8 cellular contexts compared by ENCODE assay signal in the genomic region with DNA sequence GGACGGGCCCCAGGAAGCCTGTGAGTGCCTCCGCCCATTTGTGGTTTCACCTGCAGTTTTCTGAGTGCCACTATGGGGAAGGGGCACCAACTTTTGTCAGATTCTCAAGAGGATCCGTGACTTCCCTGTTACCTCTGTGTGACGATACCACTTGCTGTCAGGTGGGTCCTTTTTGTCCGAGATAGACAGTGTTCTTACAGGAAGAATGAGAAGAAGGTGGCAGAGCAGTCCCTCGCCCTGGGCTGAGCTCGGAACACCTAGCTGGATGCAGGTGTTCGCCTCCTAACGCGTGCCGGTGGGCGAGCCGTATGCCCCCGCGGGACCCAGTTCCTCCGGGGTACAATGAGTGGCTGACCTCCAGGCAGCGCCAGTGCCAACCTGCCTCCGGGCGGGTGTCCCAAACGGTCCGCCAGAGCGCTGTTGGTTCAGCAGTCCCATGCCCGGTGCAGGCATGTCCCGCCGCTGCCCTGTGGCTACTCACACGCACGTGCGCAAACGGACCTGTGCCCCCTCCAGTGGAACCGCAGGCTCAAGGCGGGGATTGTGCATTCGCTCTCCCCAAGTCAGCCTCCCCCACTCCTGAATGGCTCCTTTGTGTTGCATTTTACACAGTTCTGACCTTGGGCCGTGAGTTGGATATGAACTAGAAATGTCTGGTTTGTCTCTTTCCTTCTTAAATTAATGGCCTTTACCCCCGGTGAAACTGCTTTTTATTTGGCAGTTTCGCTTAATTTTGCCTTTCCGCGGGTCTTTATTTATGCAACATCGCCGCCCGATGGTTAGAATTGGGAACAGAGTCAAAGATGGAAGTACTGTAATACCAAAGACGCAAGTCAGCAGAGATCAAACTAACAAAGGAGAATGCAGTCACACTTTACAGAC. TPM values are rescaled to one million over a fixed set of nuclear protein-coding genes. Genes with fewer than 3 reads are reported as not detected.
DNase-seq lines count a peak whose midpoint lies in the region; ATAC-seq and TF ChIP-seq lines count a peak whose summit lies in the region.

No MANE protein-coding gene starts in this region.

- peak; percentile 98 for DNase-seq in A673 (ENCODE audit: low spot score)
- peak; percentile 74 for DNase-seq in NCI-H1105 (lab: John Stamatoyannopoulos, UW)
- DNase-seq in adrenal gland = peak; percentile 75 to 91 (median 83)
- DNase-seq in heart right ventricle = peak; percentile 70 to 76
- DNase-seq in pons (ENCODE audit: low spot score) = peak; percentile 91
- peak; percentile 85 for DNase-seq in upper lobe of right lung

- CTCF ChIA-PET in A673 (lab: Charles Lee) = interaction anchor here (0.6 to 4.0 kb wide), 4 partner anchors 20 to 236 kb away, joined by 3 to 80 read pairs (median 5); no protein-coding TSS in a partner anchor

- H3K9me3 Mint-ChIP-seq in T-helper 1 cell treated with Interleukin-12 subunit alpha and Interleukin-12 subunit beta and Interleukin-4 antibody, amounts not matched to agents 30 μg/mL and 1 μg/mL, for 36 hours = no peaks in the 10 kb centered on the region

- H3K27me3 Mint-ChIP-seq in T-helper 1 cell treated with Interleukin-12 subunit alpha and Interleukin-12 subunit beta and Interleukin-4 antibody, amounts not matched to agents 30 μg/mL and 1 μg/mL, for 36 hours (ENCODE audit: low read depth) = peaks cover 43% of the 10 kb centered on the region

- H3K4me1 ChIP-seq in A673 (ENCODE audit: insufficient read depth, low read length, poor library complexity, severe bottlenecking) = peaks cover 35% of the 10 kb centered on the region
- peaks cover 10 to 33% of the 10 kb centered on the region in 2 donors for H3K4me1 ChIP-seq in adrenal gland (replicated peaks in 1 of 2)
- peaks cover 9 to 46% (median 37%) of the 10 kb centered on the region in 9 donors for H3K4me1 ChIP-seq in heart right ventricle
- H3K4me1 ChIP-seq in upper lobe of right lung = peaks cover 30% of the 10 kb centered on the region

- no TSS peak for BruUV-seq in A673 (replicated peaks; lab: Mats Ljungman, UMichigan)

- H3K27ac ChIP-seq in A673 (ENCODE audit: low read depth, low read length, poor library complexity, severe bottlenecking) = peak overlapping the region; percentile 54
- peak overlapping the region in 4 of 5 donors; percentile 46 to 88 (median 78) for H3K27ac ChIP-seq in adrenal gland
- H3K27ac ChIP-seq in heart right ventricle = peak overlapping the region in 9 of 10 donors; percentile 10 to 68 (median 47)
- peak overlapping the region; percentile 52 for H3K27ac ChIP-seq in upper lobe of right lung

- peak; percentile 11 for TF ChIP-seq POLR2A in GM18526 (IDR thresholded peaks at IDR 0.05; ENCODE audit: extremely low read depth, insufficient read length)
- TF ChIP-seq POLR2A in adrenal gland (IDR thresholded peaks at IDR 0.05) = peak in 1 of 2 donors; percentile 5

- peaks cover 7% of the 10 kb centered on the region for H3K36me3 Mint-ChIP-seq in T-helper 1 cell treated with Interleukin-12 subunit alpha and Interleukin-12 subunit beta and Interleukin-4 antibody, amounts not matched to agents 30 μg/mL and 1 μg/mL, for 36 hours (ENCODE audit: low read depth)

- intact Hi-C loops in A673 (cut with micrococcal nuclease; ENCODE audit: unreplicated experiment) (loop anchor here (1.0 to 5.0 kb wide), 9 partner anchors 92 to 551 kb away; a partner anchor contains a TSS), adrenal gland (cut with DNase I) (loop anchor here (2.0 to 10.0 kb wide), 3 partner anchors 114 to 186 kb away; no protein-coding TSS in a partner anchor), heart right ventricle (cut with DNase I) (loop anchor here (1.0 to 10.0 kb wide), 17 partner anchors 47 to 502 kb away; a partner anchor contains a TSS), upper lobe of right lung (cut with DNase I) (loop anchor here (2.0 kb wide), 1 partner anchor 184 kb away; no protein-coding TSS in a partner anchor)

- peak overlapping the region; percentile 85 for H3K4me3 Mint-ChIP-seq in T-helper 1 cell treated with Interleukin-12 subunit alpha and Interleukin-12 subunit beta and Interleukin-4 antibody, amounts not matched to agents 30 μg/mL and 1 μg/mL, for 36 hours

- H3K4me3 ChIP-seq in A673 (ENCODE audit: low read depth, low read length, poor library complexity, severe bottlenecking) (peak overlapping the region; percentile 71), adrenal gland (peak overlapping the region in 2 of 4 donors; percentile 53 to 60), heart right ventricle (peak overlapping the region in 9 of 10 donors; percentile 30 to 74 (median 50)), upper lobe of right lung (peak overlapping the region; percentile 57)

- H3K36me3 ChIP-seq in A673 (ENCODE audit: insufficient read depth, low read length, poor library complexity, severe bottlenecking) (no peaks in the 10 kb centered on the region), adrenal gland (replicated peaks in 1 of 2) (no peaks in the 10 kb centered on the region), heart right ventricle (no peaks in the 10 kb centered on the region), upper lobe of right lung (no peaks in the 10 kb centered on the region)

- H3K27me3 ChIP-seq in A673 (replicated peaks; ENCODE audit: insufficient read depth, low read depth, low read length, poor library complexity) (no peaks in the 10 kb centered on the region), adrenal gland (no peaks in the 10 kb centered on the region), heart right ventricle (peaks cover 0 to 28% (median 21%) of the 10 kb centered on the region in 7 donors), upper lobe of right lung (peaks cover 7% of the 10 kb centered on the region)

- POLR2A ChIA-PET in A673 (lab: Charles Lee; ENCODE audit: low non-redundant PET) = interaction anchor here (0.5 to 0.7 kb wide), 5 partner anchors 37 to 185 kb away, joined by 3 to 13 read pairs (median 3); no protein-coding TSS in a partner anchor

- H3K4me1 Mint-ChIP-seq in T-helper 1 cell treated with Interleukin-12 subunit alpha and Interleukin-12 subunit beta and Interleukin-4 antibody, amounts not matched to agents 30 μg/mL and 1 μg/mL, for 36 hours (ENCODE audit: low read depth) = peaks cover 31% of the 10 kb centered on the region

- H3K9me3 ChIP-seq in A673 (ENCODE audit: low read depth, low read length, poor library complexity, severe bottlenecking) (no peaks in the 10 kb centered on the region), adrenal gland (replicated peaks in 1 of 3) (no peaks in the 10 kb centered on the region), heart right ventricle (no peaks in the 10 kb centered on the region), upper lobe of right lung (no peaks in the 10 kb centered on the region)

- peak; percentile 100 for TF ChIP-seq CTCF in A673 (conservative IDR thresholded peaks at IDR 0.05; ENCODE audit: low read depth, low read length)
- TF ChIP-seq CTCF in adrenal gland (IDR thresholded peaks at IDR 0.05) = peak; percentile 64 to 100 (median 93)
- TF ChIP-seq CTCF in heart right ventricle (IDR thresholded peaks at IDR 0.05) = peak; percentile 49 to 90 (median 83)
- peak; percentile 76 for TF ChIP-seq CTCF in upper lobe of right lung (IDR thresholded peaks at IDR 0.05)

- WGBS in adrenal gland, 4 donors = 0 to 1% (median 0%) methylated on average over 18 to 41 of the region's 41 CpGs
- WGBS in heart right ventricle, 2 donors = 0 to 1% methylated on average over 41 of the region's 41 CpGs

- peak overlapping the region; percentile 81 for H3K27ac Mint-ChIP-seq in T-helper 1 cell treated with Interleukin-12 subunit alpha and Interleukin-12 subunit beta and Interleukin-4 antibody, amounts not matched to agents 30 μg/mL and 1 μg/mL, for 36 hours

- peak; percentile 19 to 68 (median 57) for ATAC-seq in heart right ventricle
- ATAC-seq in upper lobe of right lung = peak; percentile 36

RNA-seq across cellular contexts. Expression of a gene that starts 1.1 kb away (rescaled TPM):
- total RNA-seq in A673 (2021) (40.7 and 46.3 TPM in 2 replicates), adrenal gland (10 to 100 TPM in 1 of 8 donors, 1 to 10 TPM in 7; 3.7 to 32.3 (median 6.7) TPM), heart right ventricle (10 to 100 TPM in 9 of 10 donors, 1 to 10 TPM in 1; 7.3 to 19.1 (median 15.8) TPM), upper lobe of right lung (3.2 TPM)
- polyA plus RNA-seq in adrenal gland (1 to 10 TPM; 1.9 to 9.2 (median 2.8) TPM), heart right ventricle (10 to 100 TPM in 1 of 2 donors, 1 to 10 TPM in 1; 2.5 to 11.0 TPM)
